ENCODE assay signal across 9 cellular contexts in genomic region chr1:91754348-91754747, GRCh38.
DNase-seq lines count a peak whose midpoint lies in the region; ATAC-seq and TF ChIP-seq lines count a peak whose summit lies in the region.
"Had no signal": no experiment of that assay in that cellular context is flagged by ENCODE, and none has a peak within 500 bp of the region (broad histone marks: within the 10 kb centered on the region; RNA-seq: fewer than 3 reads in every experiment).

No MANE protein-coding gene starts in this region.

- CTCF ChIA-PET in CD4-positive, alpha-beta memory T cell (lab: Charles Lee; ENCODE audit: partially characterized antibody): interaction anchor here (0.5 kb wide), 1 partner anchor 118 kb away, joined by 3 read pairs; no protein-coding TSS in a partner anchor

- no peaks in the 10 kb centered on the region for H3K9me3 ChIP-seq in CD4-positive, alpha-beta memory T cell (ENCODE audit: control insufficient read depth in 1 of 2, low read length in 2 of 2)
- H3K9me3 ChIP-seq in fibroblast of lung (ENCODE audit: control insufficient read depth, insufficient read depth, low read depth, low read length) (no peaks in the 10 kb centered on the region), testis (no peaks in the 10 kb centered on the region)

- H3K4me2 ChIP-seq in fibroblast of lung (ENCODE audit: extremely low read depth, insufficient read depth, low read length): no peak overlapping the region

- no peaks in the 10 kb centered on the region for H3K27me3 ChIP-seq in CD4-positive, alpha-beta memory T cell (ENCODE audit: insufficient read depth, low read length)
- no peaks in the 10 kb centered on the region for H3K27me3 ChIP-seq in fibroblast of lung (ENCODE audit: control insufficient read depth, insufficient read depth, low read length)
- H3K27me3 ChIP-seq in testis: no peaks in the 10 kb centered on the region

- H4K20me1 ChIP-seq in fibroblast of lung (ENCODE audit: control insufficient read depth, extremely low read depth, insufficient read depth, low read length): no peaks in the 10 kb centered on the region

- intact Hi-C loops in CD4-positive, alpha-beta memory T cell (cut with micrococcal nuclease): no loop called here
- intact Hi-C loops in testis (cut with DNase I; ENCODE audit: low total_unique reads): no loop called here

- DNase-seq in CD4-positive, alpha-beta memory T cell: no peak
- DNase-seq in HT1080 (ENCODE audit: low read depth): peak; percentile 58
- DNase-seq in fibroblast of lung (ENCODE audit: low read depth in 2 of 2): peak; percentile 52 to 73
- DNase-seq in testis: no peak
- DNase-seq in SKM-1 treated with dmso at 0.1 percent for 144 hours (lab: John Stamatoyannopoulos, UW; ENCODE audit: unreplicated experiment): no peak
- DNase-seq in HuH-7 (ENCODE audit: low spot score): no peak
- no peak for DNase-seq in SHP77 (lab: John Stamatoyannopoulos, UW)
- DNase-seq: activated B cell treated with CpG ODN at 0.5 μM for 24 hours had no signal

- peaks cover 9% of the 10 kb centered on the region for H3K36me3 ChIP-seq in CD4-positive, alpha-beta memory T cell (ENCODE audit: insufficient read depth, low read length)
- H3K36me3 ChIP-seq in fibroblast of lung (ENCODE audit: control insufficient read depth, insufficient read depth, low read length) (no peaks in the 10 kb centered on the region), testis (ENCODE audit: low read depth, missing control alignments) (no peaks in the 10 kb centered on the region)

- H3K9ac ChIP-seq in fibroblast of lung (ENCODE audit: insufficient read depth, low read length): no peak overlapping the region

- H3K4me3 Mint-ChIP-seq in CD4-positive, alpha-beta memory T cell: peak overlapping the region in 2 of 8 donors; percentile 3 to 5
- H3K4me3 Mint-ChIP-seq: activated B cell treated with CpG ODN at 0.5 μM for 24 hours had no signal

- no peak overlapping the region for H3K4me3 ChIP-seq in CD4-positive, alpha-beta memory T cell (ENCODE audit: low read length in 2 of 2)
- no peak overlapping the region for H3K4me3 ChIP-seq in fibroblast of lung (replicated peaks in 1 of 4; ENCODE audit: control extremely low read depth in 1 of 4, insufficient read depth in 1 of 4, low read depth in 3 of 4, low read length in 4 of 4)
- H3K4me3 ChIP-seq in testis: no peak overlapping the region

- ATAC-seq in GM19467 (IDR thresholded peaks at IDR 0.05; ENCODE audit: unreplicated experiment): peak; percentile 41

- peaks cover 12 to 18% of the 10 kb centered on the region in 2 donors for H3K36me3 Mint-ChIP-seq in CD4-positive, alpha-beta memory T cell

- TF ChIP-seq POLR2A in testis (IDR thresholded peaks at IDR 0.05): no peak

- POLR2A ChIA-PET in CD4-positive, alpha-beta memory T cell (lab: Charles Lee; ENCODE audit: partially characterized antibody): no interaction called here

- no peak overlapping the region for H2AFZ ChIP-seq in fibroblast of lung (ENCODE audit: low read length)

- H3K27me3 Mint-ChIP-seq in CD4-positive, alpha-beta memory T cell: no peaks in the 10 kb centered on the region
- H3K27me3 Mint-ChIP-seq: activated B cell treated with CpG ODN at 0.5 μM for 24 hours had no signal

- H3K79me2 ChIP-seq in fibroblast of lung (ENCODE audit: control insufficient read depth, insufficient read depth, low read length): no peaks in the 10 kb centered on the region

- peaks cover 25 to 39% (median 27%) of the 10 kb centered on the region in 4 donors for H3K4me1 Mint-ChIP-seq in CD4-positive, alpha-beta memory T cell
- H3K4me1 Mint-ChIP-seq: activated B cell treated with CpG ODN at 0.5 μM for 24 hours had no signal

- H3K4me1 ChIP-seq in CD4-positive, alpha-beta memory T cell (ENCODE audit: insufficient read depth, low read length): peaks cover 18% of the 10 kb centered on the region
- peaks cover 28% of the 10 kb centered on the region for H3K4me1 ChIP-seq in fibroblast of lung (ENCODE audit: control insufficient read depth, extremely low read depth, insufficient read depth, low read length)
- H3K4me1 ChIP-seq in testis: peaks cover 39% of the 10 kb centered on the region

- H3K27ac ChIP-seq in CD4-positive, alpha-beta memory T cell (ENCODE audit: low read depth, low read length): no peak overlapping the region
- H3K27ac ChIP-seq in fibroblast of lung (ENCODE audit: insufficient read depth, low read length) (no peak overlapping the region), testis (peak overlapping the region; percentile 64 to 80)

- 59 to 65% methylated on average over 3 of the region's 3 CpGs for WGBS in testis, 2 donors

- no peak for TF ChIP-seq CTCF in fibroblast of lung (conservative IDR thresholded peaks at IDR 0.05 in 1 of 2, IDR thresholded peaks at IDR 0.05 in 1 of 2; ENCODE audit: low read depth in 1 of 2, low read length in 2 of 2)
- TF ChIP-seq CTCF in testis (IDR thresholded peaks at IDR 0.05): no peak

- H3K9me3 Mint-ChIP-seq in CD4-positive, alpha-beta memory T cell: no peaks in the 10 kb centered on the region
- H3K9me3 Mint-ChIP-seq: activated B cell treated with CpG ODN at 0.5 μM for 24 hours had no signal

- peak overlapping the region in 6 of 7 donors; percentile 6 to 69 (median 42) for H3K27ac Mint-ChIP-seq in CD4-positive, alpha-beta memory T cell
- H3K27ac Mint-ChIP-seq: activated B cell treated with CpG ODN at 0.5 μM for 24 hours had no signal

Comparison
In these comparisons a context has a peak if more than half of its experiments do, and no peak if none do; other contexts are left out.
1. DNase-seq: peak in HT1080 (single experiment) and fibroblast of lung (2 of 2); none in CD4-positive, alpha-beta memory T cell (0 of 5), testis (single experiment), SKM-1 treated with dmso at 0.1 percent for 144 hours (single experiment), HuH-7 (single experiment) and SHP77 (0 of 2).
2. H3K27ac ChIP-seq: peak in testis (2 of 2); none in CD4-positive, alpha-beta memory T cell (single experiment) and fibroblast of lung (single experiment).